ENCODE assay signal across 8 cellular contexts in the genomic region with DNA sequence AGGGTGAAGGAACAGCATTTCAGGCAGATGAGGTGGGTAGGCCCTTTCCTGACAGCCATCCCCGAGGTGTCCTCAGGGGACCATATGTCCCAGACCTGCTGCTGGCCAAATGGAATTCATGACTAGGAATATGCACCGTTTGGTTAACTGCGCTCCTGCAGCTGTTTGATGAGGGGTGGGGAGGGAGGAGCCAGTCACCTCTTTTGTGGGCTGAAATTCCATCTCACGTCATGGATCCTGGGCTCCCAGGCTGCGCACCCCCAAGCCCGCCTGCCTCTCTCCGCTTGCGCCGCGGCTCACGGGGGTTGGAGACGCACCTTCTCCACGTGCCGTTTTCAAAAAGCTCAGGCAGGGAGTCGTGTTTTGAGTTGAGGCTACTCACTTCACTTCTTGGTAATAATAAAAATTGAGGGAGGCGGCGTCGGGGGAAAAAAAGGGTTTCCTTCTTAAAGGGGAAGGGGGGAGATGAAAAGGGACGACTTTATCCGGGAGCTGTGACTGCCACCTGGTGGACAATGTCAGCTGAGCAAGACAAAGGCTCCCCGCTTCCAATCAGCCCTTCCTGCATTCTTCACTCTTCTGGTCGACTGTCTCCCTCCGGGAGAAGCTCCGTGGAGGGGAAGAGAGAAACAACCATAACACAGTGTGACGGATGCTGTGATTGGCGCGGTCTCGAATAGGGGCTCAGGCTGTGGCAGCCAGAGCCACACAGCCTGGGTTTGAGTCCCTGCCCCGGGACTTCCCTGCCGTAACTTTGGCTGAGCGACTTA. TPM values are rescaled to one million over a fixed set of nuclear protein-coding genes. Genes with fewer than 3 reads are reported as not detected.
DNase-seq lines count a peak whose midpoint lies in the region; ATAC-seq, FAIRE-seq and TF ChIP-seq lines count a peak whose summit lies in the region.

No MANE protein-coding gene starts in this region.

- no peak for FAIRE-seq in frontal cortex (lab: Jason Lieb, UNC)

- H2AFZ ChIP-seq in Karpas-422 (ENCODE audit: low read length): no peak overlapping the region
- peak overlapping the region; percentile 99 for H2AFZ ChIP-seq in neural progenitor cell (replicated peaks)

- H3K36me3 Mint-ChIP-seq in CD14-positive monocyte: no peaks in the 10 kb centered on the region
- no peaks in the 10 kb centered on the region for H3K36me3 Mint-ChIP-seq in neural progenitor cell

- H3K4me1 Mint-ChIP-seq in CD14-positive monocyte (peaks cover 29% of the 10 kb centered on the region), neural progenitor cell (peaks cover 47% of the 10 kb centered on the region)
- H3K4me1 Mint-ChIP-seq in stimulated activated naive CD8-positive, alpha-beta T cell treated with anti-CD3 and anti-CD28 coated beads, Interleukin-15, amount 100 ng/mL, for 72 hours: peaks cover 15% of the 10 kb centered on the region

- H3K27me3 ChIP-seq in Karpas-422 (ENCODE audit: low read length): no peaks in the 10 kb centered on the region
- H3K27me3 ChIP-seq in neural progenitor cell: no peaks in the 10 kb centered on the region

- peak; percentile 69 for ATAC-seq in GM21423 (IDR thresholded peaks at IDR 0.05; ENCODE audit: unreplicated experiment)
- peak; percentile 81 for ATAC-seq in stimulated activated naive CD8-positive, alpha-beta T cell treated with anti-CD3 and anti-CD28 coated beads, Interleukin-15, amount 100 ng/mL, for 72 hours

- H3K27ac Mint-ChIP-seq in CD14-positive monocyte: peak overlapping the region in 4 of 7 donors; percentile 15 to 56 (median 48)
- peak overlapping the region; percentile 21 for H3K27ac Mint-ChIP-seq in neural progenitor cell
- H3K27ac Mint-ChIP-seq in stimulated activated naive CD8-positive, alpha-beta T cell treated with anti-CD3 and anti-CD28 coated beads, Interleukin-15, amount 100 ng/mL, for 72 hours: peak overlapping the region in 1 of 2 donors; percentile 21

- peak; percentile 69 for DNase-seq in CD14-positive monocyte (ENCODE audit: low spot score)
- peak; percentile 89 for DNase-seq in Karpas-422
- peak; percentile 40 for DNase-seq in SHP77 treated with DMSO at 0.1 percent for 48 hours (lab: John Stamatoyannopoulos, UW)
- peak; percentile 18 to 68 (median 52) for DNase-seq in activated naive CD4-positive, alpha-beta T cell (lab: John Stamatoyannopoulos, UW)
- DNase-seq in frontal cortex (ENCODE audit: low spot score in 2 of 2): peak; percentile 77 to 87
- DNase-seq in neural progenitor cell (ENCODE audit: low spot score): peak; percentile 91
- DNase-seq in stimulated activated naive CD8-positive, alpha-beta T cell treated with anti-CD3 and anti-CD28 coated beads, Interleukin-15, amount 100 ng/mL, for 72 hours: peak; percentile 69 to 76

- H3K9ac ChIP-seq in Karpas-422 (ENCODE audit: low read length): no peak overlapping the region
- H3K9ac ChIP-seq in neural progenitor cell: no peak overlapping the region

- H3K4me3 ChIP-seq in Karpas-422 (ENCODE audit: low read length) (no peak overlapping the region), neural progenitor cell (peak overlapping the region; percentile 38)

- H4K20me1 ChIP-seq in Karpas-422 (ENCODE audit: insufficient read depth, low read depth, low read length): no peaks in the 10 kb centered on the region
- no peaks in the 10 kb centered on the region for H4K20me1 ChIP-seq in neural progenitor cell (ENCODE audit: low read depth)

- H3F3A ChIP-seq in neural progenitor cell (ENCODE audit: low read depth): peaks cover 7% of the 10 kb centered on the region

- H3K36me3 ChIP-seq in Karpas-422 (ENCODE audit: insufficient read depth, low read length): no peaks in the 10 kb centered on the region
- H3K36me3 ChIP-seq in neural progenitor cell: no peaks in the 10 kb centered on the region

- no peaks in the 10 kb centered on the region for H3K79me2 ChIP-seq in Karpas-422 (ENCODE audit: low read length)
- H3K79me2 ChIP-seq in neural progenitor cell (ENCODE audit: low read depth): no peaks in the 10 kb centered on the region

- H3K4me2 ChIP-seq in Karpas-422 (ENCODE audit: low read depth, low read length, poor library complexity, severe bottlenecking) (no peak overlapping the region), neural progenitor cell (peak overlapping the region; percentile 76)

- no peaks in the 10 kb centered on the region for H3K9me2 ChIP-seq in Karpas-422 (replicated peaks; ENCODE audit: insufficient read depth, low read length)

- H3K9me3 Mint-ChIP-seq in CD14-positive monocyte: peaks cover 0 to 3% (median 0%) of the 10 kb centered on the region in 7 donors
- peaks cover 5% of the 10 kb centered on the region for H3K9me3 Mint-ChIP-seq in neural progenitor cell
- H3K9me3 Mint-ChIP-seq in stimulated activated naive CD8-positive, alpha-beta T cell treated with anti-CD3 and anti-CD28 coated beads, Interleukin-15, amount 100 ng/mL, for 72 hours: no peaks in the 10 kb centered on the region

- H3K9me3 ChIP-seq in Karpas-422 (ENCODE audit: low read length) (no peaks in the 10 kb centered on the region), neural progenitor cell (ENCODE audit: low read depth) (no peaks in the 10 kb centered on the region)

- intact Hi-C loops in CD14-positive monocyte (cut with micrococcal nuclease): loop anchor here (1.0 to 10.0 kb wide), 3 partner anchors 354 to 678 kb away; no protein-coding TSS in a partner anchor

- H3K27ac ChIP-seq in Karpas-422 (ENCODE audit: low read length) (no peak overlapping the region), neural progenitor cell (no peak overlapping the region)

- peak; percentile 84 for TF ChIP-seq CTCF in CD14-positive monocyte (IDR thresholded peaks at IDR 0.05)
- TF ChIP-seq CTCF in neural progenitor cell (IDR thresholded peaks at IDR 0.05): peak; percentile 94

- H3K4me3 Mint-ChIP-seq in CD14-positive monocyte (peak overlapping the region; percentile 82 to 89), neural progenitor cell (peak overlapping the region; percentile 64)
- peak overlapping the region; percentile 84 to 87 for H3K4me3 Mint-ChIP-seq in stimulated activated naive CD8-positive, alpha-beta T cell treated with anti-CD3 and anti-CD28 coated beads, Interleukin-15, amount 100 ng/mL, for 72 hours

- H3K27me3 Mint-ChIP-seq in CD14-positive monocyte (ENCODE audit: low read depth in 3 of 3): peaks cover 18 to 36% (median 22%) of the 10 kb centered on the region in 3 donors
- peaks cover 3% of the 10 kb centered on the region for H3K27me3 Mint-ChIP-seq in neural progenitor cell (ENCODE audit: insufficient read depth, low read depth)
- peaks cover 39% of the 10 kb centered on the region for H3K27me3 Mint-ChIP-seq in stimulated activated naive CD8-positive, alpha-beta T cell treated with anti-CD3 and anti-CD28 coated beads, Interleukin-15, amount 100 ng/mL, for 72 hours

- H3K4me1 ChIP-seq in Karpas-422 (ENCODE audit: low read length): no peaks in the 10 kb centered on the region
- peaks cover 32% of the 10 kb centered on the region for H3K4me1 ChIP-seq in neural progenitor cell

RNA-seq across cellular contexts. Expression of a gene that starts 15.9 kb away (rescaled TPM):
- polyA plus RNA-seq in CD14-positive monocyte: not detected
- not detected in 2 replicates for total RNA-seq in Karpas-422 (2014; rRNA removed; shearing (Covaris generic); ENCODE audit: low replicate concordance)
- total RNA-seq in frontal cortex (0.41 TPM), neural progenitor cell (ENCODE audit: low replicate concordance) (0.69 and 0.90 TPM in 2 replicates)

Comparison
In these comparisons a context has a peak if more than half of its experiments do, and no peak if none do; other contexts are left out.
1. DNase-seq: peak in every context shown above with its lines; median percentile 91 in neural progenitor cell; 89 in Karpas-422; 82 in frontal cortex; 72 in stimulated activated naive CD8-positive, alpha-beta T cell treated with anti-CD3 and anti-CD28 coated beads, Interleukin-15, amount 100 ng/mL, for 72 hours; 69 in CD14-positive monocyte; 52 in activated naive CD4-positive, alpha-beta T cell; 40 in SHP77 treated with DMSO at 0.1 percent for 48 hours.